ENCODE assay signal across 9 cellular contexts in the genomic region with DNA sequence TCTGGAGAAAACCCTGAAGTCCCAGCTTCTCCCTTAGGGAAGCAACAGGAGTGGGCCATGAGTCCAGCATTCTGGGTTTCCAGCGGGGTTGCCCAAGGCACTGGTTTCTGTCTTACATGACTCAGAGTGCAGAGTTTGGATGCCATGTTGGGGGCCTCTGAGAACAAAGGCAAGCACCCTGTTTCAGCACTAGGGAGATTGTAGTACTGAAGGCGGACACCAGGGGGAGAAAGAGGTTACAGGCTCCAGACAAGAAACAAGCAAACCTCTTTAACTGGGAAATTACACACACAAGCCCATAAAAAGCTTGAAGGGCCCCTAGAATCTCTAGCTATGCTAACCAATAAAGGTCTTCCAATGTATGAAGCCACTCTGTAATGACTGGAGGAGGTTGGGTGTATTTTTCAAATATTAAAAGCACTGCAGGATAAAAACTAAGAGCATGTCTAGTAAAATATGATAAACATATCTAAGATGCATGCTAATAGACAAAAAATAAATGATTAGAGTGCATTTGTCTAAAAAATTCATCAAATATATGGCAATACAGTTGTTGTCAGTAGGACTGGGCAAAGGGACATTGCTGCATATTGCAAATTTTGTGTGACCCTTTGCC. TPM values are rescaled to one million over a fixed set of nuclear protein-coding genes. Genes with fewer than 3 reads are reported as not detected.
DNase-seq lines count a peak whose midpoint lies in the region; ATAC-seq lines count a peak whose summit lies in the region.
"Had no signal": no experiment of that assay in that cellular context is flagged by ENCODE, and none has a peak within 500 bp of the region (broad histone marks: within the 10 kb centered on the region; RNA-seq: fewer than 3 reads in every experiment).

No MANE protein-coding gene starts in this region.

- H3K4me3 Mint-ChIP-seq in activated CD4-positive, alpha-beta T cell treated with anti-CD3 and anti-CD28 coated beads for 36 hours = no peak overlapping the region
- no peak overlapping the region for H3K4me3 Mint-ChIP-seq in dendritic cell treated with granulocyte-macrophage colony-stimulating factor and Interleukin-4, amounts not matched to agents 40 ng/mL and 50 ng/mL, for 4 days
- H3K4me3 Mint-ChIP-seq: activated naive CD4-positive, alpha-beta T cell treated with anti-CD3 and anti-CD28 coated beads, Interleukin-2, amount 50 U/mL, for 24 hours had no signal

- no peaks in the 10 kb centered on the region for H3K36me3 Mint-ChIP-seq in activated CD4-positive, alpha-beta T cell treated with anti-CD3 and anti-CD28 coated beads for 36 hours (ENCODE audit: low read depth)
- no peaks in the 10 kb centered on the region for H3K36me3 Mint-ChIP-seq in dendritic cell treated with granulocyte-macrophage colony-stimulating factor and Interleukin-4, amounts not matched to agents 40 ng/mL and 50 ng/mL, for 4 days (ENCODE audit: low read depth)
- H3K36me3 Mint-ChIP-seq: activated naive CD4-positive, alpha-beta T cell treated with anti-CD3 and anti-CD28 coated beads, Interleukin-2, amount 50 U/mL, for 24 hours had no signal

- peaks cover 2% of the 10 kb centered on the region for H3K4me1 Mint-ChIP-seq in activated CD4-positive, alpha-beta T cell treated with anti-CD3 and anti-CD28 coated beads for 36 hours
- peaks cover 58% of the 10 kb centered on the region for H3K4me1 Mint-ChIP-seq in dendritic cell treated with granulocyte-macrophage colony-stimulating factor and Interleukin-4, amounts not matched to agents 40 ng/mL and 50 ng/mL, for 4 days (ENCODE audit: low read depth)
- H3K4me1 Mint-ChIP-seq: activated naive CD4-positive, alpha-beta T cell treated with anti-CD3 and anti-CD28 coated beads, Interleukin-2, amount 50 U/mL, for 24 hours had no signal

- peak; percentile 36 for DNase-seq in DMS53 treated with DMSO at 0.1 percent for 48 hours (lab: John Stamatoyannopoulos, UW; ENCODE audit: unreplicated experiment)
- peak; percentile 67 for DNase-seq in H7
- peak; percentile 29 for DNase-seq in NCI-H2029 (lab: John Stamatoyannopoulos, UW)
- peak; percentile 85 for DNase-seq in activated CD4-positive, alpha-beta T cell treated with anti-CD3 and anti-CD28 coated beads for 36 hours
- DNase-seq in medulla oblongata (ENCODE audit: extremely low spot score) = peak; percentile 66
- peak; percentile 11 to 34 for DNase-seq in stimulated activated CD8-positive, alpha-beta memory T cell treated with anti-CD3 and anti-CD28 coated beads, Interleukin-7, amount 100 ng/mL, for 1 hour (ENCODE audit: low read depth in 2 of 2)

- intact Hi-C loops in activated CD4-positive, alpha-beta T cell treated with anti-CD3 and anti-CD28 coated beads for 36 hours (cut with DNase I, micrococcal nuclease) = loop anchor here in 1 of 2 experiments (1.0 kb wide), 1 partner anchor 284 kb away; no protein-coding TSS in a partner anchor
- intact Hi-C loops in dendritic cell treated with granulocyte-macrophage colony-stimulating factor and Interleukin-4, amounts not matched to agents 40 ng/mL and 50 ng/mL, for 4 days (cut with micrococcal nuclease) = no loop called here

- H3K27me3 Mint-ChIP-seq in activated CD4-positive, alpha-beta T cell treated with anti-CD3 and anti-CD28 coated beads for 36 hours = peaks cover 16% of the 10 kb centered on the region
- H3K27me3 Mint-ChIP-seq in dendritic cell treated with granulocyte-macrophage colony-stimulating factor and Interleukin-4, amounts not matched to agents 40 ng/mL and 50 ng/mL, for 4 days = no peaks in the 10 kb centered on the region

- no peak overlapping the region for H3K4me3 ChIP-seq in H7 (ENCODE audit: insufficient read depth, low read depth, low read length)

- no peaks in the 10 kb centered on the region for H3K9me3 Mint-ChIP-seq in activated CD4-positive, alpha-beta T cell treated with anti-CD3 and anti-CD28 coated beads for 36 hours (ENCODE audit: low read depth)
- H3K9me3 Mint-ChIP-seq in dendritic cell treated with granulocyte-macrophage colony-stimulating factor and Interleukin-4, amounts not matched to agents 40 ng/mL and 50 ng/mL, for 4 days = no peaks in the 10 kb centered on the region

- CTCF ChIA-PET in activated CD4-positive, alpha-beta T cell treated with anti-CD3 and anti-CD28 coated beads for 36 hours (lab: Charles Lee) = interaction anchor here (0.7 to 4.2 kb wide), 15 partner anchors 9 to 524 kb away, joined by 3 to 16 read pairs (median 3); a partner anchor contains a TSS

- POLR2A ChIA-PET in activated CD4-positive, alpha-beta T cell treated with anti-CD3 and anti-CD28 coated beads for 36 hours (lab: Charles Lee) = no interaction called here

- H3K36me3 ChIP-seq in H7 (replicated peaks; ENCODE audit: control insufficient read depth, insufficient read depth, low read length) = no peaks in the 10 kb centered on the region

- peak; percentile 86 for ATAC-seq in activated CD4-positive, alpha-beta T cell treated with anti-CD3 and anti-CD28 coated beads for 36 hours
- no peak for ATAC-seq in GM18520 (IDR thresholded peaks at IDR 0.05; ENCODE audit: unreplicated experiment)

- H3K27me3 ChIP-seq in H7 (ENCODE audit: control insufficient read depth, insufficient read depth, low read length) = no peaks in the 10 kb centered on the region

- no peak overlapping the region for H3K27ac Mint-ChIP-seq in activated CD4-positive, alpha-beta T cell treated with anti-CD3 and anti-CD28 coated beads for 36 hours
- H3K27ac Mint-ChIP-seq in dendritic cell treated with granulocyte-macrophage colony-stimulating factor and Interleukin-4, amounts not matched to agents 40 ng/mL and 50 ng/mL, for 4 days = peak overlapping the region; percentile 87
- H3K27ac Mint-ChIP-seq: activated naive CD4-positive, alpha-beta T cell treated with anti-CD3 and anti-CD28 coated beads, Interleukin-2, amount 50 U/mL, for 24 hours had no signal

RNA-seq across cellular contexts. Expression of a gene that starts 7.1 kb away (rescaled TPM):
- total RNA-seq in H7 (2014; rRNA removed; shearing (Covaris generic)) = not detected in 2 replicates
- not detected for total RNA-seq in activated CD4-positive, alpha-beta T cell treated with anti-CD3 and anti-CD28 coated beads for 36 hours

RNA-seq across cellular contexts. Expression of a gene that starts 44.2 kb away (rescaled TPM):
- not detected in 2 replicates for total RNA-seq in H7 (2014; rRNA removed; shearing (Covaris generic))
- total RNA-seq in activated CD4-positive, alpha-beta T cell treated with anti-CD3 and anti-CD28 coated beads for 36 hours = not detected

RNA-seq across cellular contexts. Expression of a gene that starts 53.6 kb away (rescaled TPM):
- total RNA-seq in H7 (2014; rRNA removed; shearing (Covaris generic)) = not detected in 2 replicates
- total RNA-seq in activated CD4-positive, alpha-beta T cell treated with anti-CD3 and anti-CD28 coated beads for 36 hours = not detected

Comparison
In these comparisons a context has a peak if more than half of its experiments do, and no peak if none do; other contexts are left out.
1. DNase-seq: peak in every context shown above with its lines; median percentile 85 in activated CD4-positive, alpha-beta T cell treated with anti-CD3 and anti-CD28 coated beads for 36 hours; 67 in H7; 66 in medulla oblongata; 36 in DMS53 treated with DMSO at 0.1 percent for 48 hours; 29 in NCI-H2029; 22 in stimulated activated CD8-positive, alpha-beta memory T cell treated with anti-CD3 and anti-CD28 coated beads, Interleukin-7, amount 100 ng/mL, for 1 hour.